1 cellular context compared by ENCODE assay signal in the genomic region with DNA sequence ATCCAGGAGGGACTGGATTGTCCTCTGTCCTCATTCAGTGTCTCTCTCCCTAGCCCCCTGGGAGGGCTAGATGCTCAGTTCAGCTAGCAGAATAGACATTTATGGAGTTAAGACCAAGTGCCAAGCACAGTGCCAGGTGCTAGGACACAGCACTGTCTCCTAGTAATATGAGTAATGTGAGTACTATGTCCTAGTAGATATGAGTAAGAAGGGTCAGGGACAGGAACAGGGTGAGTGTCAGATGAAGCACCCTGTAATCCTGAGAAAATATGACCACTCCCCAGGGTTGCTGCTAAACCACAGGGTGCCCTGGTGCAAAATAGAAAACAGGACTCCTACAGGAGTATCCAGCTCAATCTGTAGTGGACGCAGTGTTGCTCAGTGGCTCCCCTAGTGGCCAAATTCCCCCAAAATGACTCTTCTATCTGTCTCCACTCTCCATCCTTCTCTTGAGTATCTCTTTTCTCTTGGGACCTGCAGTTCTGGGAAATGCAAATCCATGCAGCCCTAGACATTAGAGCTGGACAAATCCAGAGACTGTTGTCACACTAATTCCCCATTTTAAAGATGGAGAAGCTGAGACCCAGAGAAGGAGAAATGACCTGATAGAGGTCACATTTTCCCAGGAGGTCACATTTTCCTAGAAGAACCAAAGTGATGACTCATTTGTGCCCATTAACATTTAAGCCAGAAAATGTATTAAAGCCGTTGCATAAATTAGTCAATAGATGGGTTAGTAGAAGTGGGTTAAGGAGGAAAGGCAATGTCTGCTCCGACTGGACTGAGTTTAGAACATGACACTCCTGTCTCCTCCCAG.
TF ChIP-seq lines count a peak whose summit lies in the region.

No MANE protein-coding gene starts in this region.

TF ChIP-seq in H1, 55 proteins besides CTCF, POLR2A, EP300 and RAD21 (continued from another document):
- TF ChIP-seq TEAD4 (IDR thresholded peaks at IDR 0.05; ENCODE audit: low read depth, low read length) (peak; percentile 45; the same call in 1 of the 2 replicates), EGR1 (IDR thresholded peaks at IDR 0.05; ENCODE audit: borderline replicate concordance, low read depth, low read length) (no peak), JUND (IDR thresholded peaks at IDR 0.05; ENCODE audit: low read length) (no peak), SIN3A (conservative IDR thresholded peaks at IDR 0.05 in 1 of 2, IDR thresholded peaks at IDR 0.05 in 1 of 2; ENCODE audit: low read depth in 1 of 2, low read length in 2 of 2) (no peak), KDM1A (IDR thresholded peaks at IDR 0.05; ENCODE audit: borderline replicate concordance, low read length) (no peak), POU5F1 (IDR thresholded peaks at IDR 0.05; ENCODE audit: low read depth, low read length) (no peak)
TF ChIP-seq in H1: peak in this region for 1.
